ENCODE assay signal across 8 cellular contexts in the genomic region with DNA sequence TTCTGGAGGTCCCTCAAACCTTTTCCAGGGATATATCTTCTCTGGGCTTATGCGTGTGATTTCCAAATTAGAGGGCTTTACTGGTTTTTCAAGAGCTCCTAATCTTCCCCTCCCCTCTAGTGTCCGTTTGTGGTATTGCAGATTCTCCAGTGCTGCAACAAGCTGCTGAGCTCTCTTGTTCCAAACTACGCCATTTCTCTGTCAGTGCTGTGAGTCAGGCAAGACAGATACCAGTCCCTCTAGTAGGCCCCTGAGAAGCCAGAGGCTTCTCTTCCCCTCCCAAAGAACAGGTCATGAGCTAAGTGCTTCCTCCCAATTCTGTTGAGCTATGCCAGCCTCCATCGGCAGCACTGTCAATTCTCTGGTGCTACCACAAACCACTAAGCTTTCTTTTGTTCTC.
A peak's percentile ranks its signal among the peaks of the same experiment; 100 is the strongest.
DNase-seq lines count a peak whose midpoint lies in the region; ATAC-seq, FAIRE-seq and TF ChIP-seq lines count a peak whose summit lies in the region.

No MANE protein-coding gene starts in this region.

- dilution Hi-C loops in keratinocyte (cut with MboI; ENCODE audit: extremely low pct_ligation_motif_present, low sequenced_read_pairs) = no loop called here

- no peak overlapping the region for H2AFZ ChIP-seq in keratinocyte (ENCODE audit: control insufficient read depth, low read length)

- in situ Hi-C loops in G401 (cut with HindIII; ENCODE audit: low sequenced_read_pairs) = no loop called here

- no peaks in the 10 kb centered on the region for H3K36me3 ChIP-seq in keratinocyte (ENCODE audit: control insufficient read depth in 2 of 2, extremely low read depth in 1 of 2, insufficient read depth in 2 of 2, low read length in 2 of 2)

- peak; percentile 62 to 85 (median 84) for TF ChIP-seq CTCF in keratinocyte (optimal IDR thresholded peaks at IDR 0.05 in 1 of 3, IDR thresholded peaks at IDR 0.05 in 1 of 3, conservative IDR thresholded peaks at IDR 0.05 in 1 of 3; ENCODE audit: extremely low read depth in 1 of 3, insufficient read depth in 2 of 3, low read length in 3 of 3)

- no peak overlapping the region for H3K4me2 ChIP-seq in keratinocyte (ENCODE audit: control insufficient read depth, extremely low read depth, insufficient read depth, low read depth, low read length)

- H4K20me1 ChIP-seq in keratinocyte (ENCODE audit: control insufficient read depth, extremely low read depth, insufficient read depth, low read length) = no peaks in the 10 kb centered on the region

- H3K9me3 ChIP-seq in keratinocyte (ENCODE audit: control insufficient read depth, low read depth, low read length) = no peaks in the 10 kb centered on the region

- no peak overlapping the region for H3K4me3 ChIP-seq in keratinocyte (ENCODE audit: control insufficient read depth in 2 of 3, extremely low read depth in 1 of 3, insufficient read depth in 2 of 3, low read depth in 1 of 3, low read length in 3 of 3)

- H3K4me1 ChIP-seq in keratinocyte (ENCODE audit: control insufficient read depth, extremely low read depth, insufficient read depth, low read length) = peaks cover 7% of the 10 kb centered on the region

- H3K9me1 ChIP-seq in keratinocyte (ENCODE audit: control insufficient read depth, extremely low read depth, insufficient read depth, low read length) = no peaks in the 10 kb centered on the region

- ATAC-seq in GM21515 (IDR thresholded peaks at IDR 0.05; ENCODE audit: unreplicated experiment) (no peak), GM19463 (IDR thresholded peaks at IDR 0.05; ENCODE audit: unreplicated experiment) (no peak)

- no peak overlapping the region for H3K9ac ChIP-seq in keratinocyte (ENCODE audit: control insufficient read depth, extremely low read depth, insufficient read depth, low read length)

- no peaks in the 10 kb centered on the region for H3K79me2 ChIP-seq in keratinocyte (ENCODE audit: control insufficient read depth, insufficient read depth, low read length)

- H3K27me3 ChIP-seq in keratinocyte (ENCODE audit: control insufficient read depth, extremely low read depth, insufficient read depth, low read length) = no peaks in the 10 kb centered on the region

- no peak overlapping the region for H3K27ac ChIP-seq in keratinocyte (ENCODE audit: control insufficient read depth, insufficient read depth, low read length)

- FAIRE-seq in keratinocyte (lab: Jason Lieb, UNC) = peak; percentile 92

- DNase-seq in G401 (ENCODE audit: low spot score) = peak; percentile 30
- peak; percentile 74 to 76 for DNase-seq in Kasumi-1 (lab: John Stamatoyannopoulos, UW)
- DNase-seq in SW480 (ENCODE audit: low spot score) = peak; percentile 31
- DNase-seq in astrocyte of the hippocampus (ENCODE audit: low read depth, low spot score) = peak; percentile 90
- peak; percentile 76 for DNase-seq in keratinocyte (ENCODE audit: low read depth, low spot score)
- DNase-seq in stimulated activated CD4-positive, alpha-beta T cell treated with anti-CD3 and anti-CD28 coated beads, TNF-alpha, amount 100 ng/mL, for 4 hours (ENCODE audit: low read depth in 3 of 3) = peak in 2 of 3 experiments; percentile 5 to 15

Comparison
In these comparisons a context has a peak if more than half of its experiments do, and no peak if none do; other contexts are left out.
1. DNase-seq: peak in every context shown above with its lines; median percentile 90 in astrocyte of the hippocampus; 76 in keratinocyte; 75 in Kasumi-1; 31 in SW480; 30 in G401; 10 in stimulated activated CD4-positive, alpha-beta T cell treated with anti-CD3 and anti-CD28 coated beads, TNF-alpha, amount 100 ng/mL, for 4 hours.